ENCODE assay signal across 8 cellular contexts in genomic region chrX:24693453-24694202, GRCh38. TPM values are rescaled to one million over a fixed set of nuclear protein-coding genes. Genes with fewer than 3 reads are reported as not detected.
DNase-seq lines count a peak whose midpoint lies in the region; ATAC-seq lines count a peak whose summit lies in the region.

Gene POLA1 (plus strand): TSS chrX:24693918. CDS start chrX:24693962, 44 bp downstream.

- DNase-seq in DMS114 treated with DMSO at 0.1 percent for 48 hours (lab: John Stamatoyannopoulos, UW; ENCODE audit: unreplicated experiment) (peak; percentile 94), HuH-7.5 (ENCODE audit: low spot score) (peak; percentile 64), OCI-M1 (lab: John Stamatoyannopoulos, UW) (peak; percentile 98), activated T-cell treated with anti-CD3 and anti-CD28 coated beads for 48 hours (ENCODE audit: low read depth) (peak; percentile 81), epithelial cell of prostate (ENCODE audit: low read depth, low spot score) (peak; percentile 80)
- peak; percentile 64 to 74 for DNase-seq in stimulated activated CD8-positive, alpha-beta memory T cell treated with anti-CD3 and anti-CD28 coated beads, Interleukin-2, amount 100 ng/mL, for 48 hours (ENCODE audit: low read depth in 2 of 2)

- H3K27ac ChIP-seq in epithelial cell of prostate, result peak within 1 kb of the TSS; percentile 20

- peak; percentile 93 for ATAC-seq in GM21528 (IDR thresholded peaks at IDR 0.05; ENCODE audit: low FRiP score, unreplicated experiment)

- peaks cover 8% of the 10 kb centered on the region for H3K4me1 ChIP-seq in mononuclear cell (ENCODE audit: insufficient read depth, low read length)

- H3K4me3 ChIP-seq in mononuclear cell (ENCODE audit: low read length), result peak within 1 kb of the TSS; percentile 62

- no peaks in the 10 kb centered on the region for H3K27me3 ChIP-seq in mononuclear cell (ENCODE audit: insufficient read depth, low read length)

- no peaks in the 10 kb centered on the region for H3K9me3 ChIP-seq in mononuclear cell (ENCODE audit: low read depth, low read length)

RNA-seq across cellular contexts. Expression of gene POLA1, which starts in this region (rescaled TPM):
- total RNA-seq in mononuclear cell, result 7.8 TPM

Comparison
In these comparisons a context has a peak if more than half of its experiments do, and no peak if none do; other contexts are left out.
1. Peak in every context shown above with its lines: DNase-seq, ATAC-seq, H3K4me3 ChIP-seq and H3K27ac ChIP-seq.